Comparison of ENCODE assay signal across 8 cellular contexts in genomic region chr14:42110167-42110566, GRCh38.
DNase-seq lines count a peak whose midpoint lies in the region; FAIRE-seq and TF ChIP-seq lines count a peak whose summit lies in the region.

No MANE protein-coding gene starts in this region.

- H3K4me1 ChIP-seq in HAP-1 (no peaks in the 10 kb centered on the region), esophagus muscularis mucosa (no peaks in the 10 kb centered on the region)

- WGBS in esophagus muscularis mucosa = 36% methylated on average over 1 of the region's 1 CpG

- peaks cover 2% of the 10 kb centered on the region for H3K36me3 Mint-ChIP-seq in chondrocyte (ENCODE audit: low read depth)
- no peaks in the 10 kb centered on the region for H3K36me3 Mint-ChIP-seq in type B pancreatic cell

- H3K9me3 Mint-ChIP-seq in chondrocyte (ENCODE audit: low read depth) (peaks cover 27% of the 10 kb centered on the region), type B pancreatic cell (peaks cover 12% of the 10 kb centered on the region)

- H3K9me3 ChIP-seq in HAP-1 = no peaks in the 10 kb centered on the region
- H3K9me3 ChIP-seq in esophagus muscularis mucosa = peaks cover 0 to 9% (median 2%) of the 10 kb centered on the region in 4 donors

- H3K27ac Mint-ChIP-seq in chondrocyte (ENCODE audit: unreplicated experiment) = no peak overlapping the region
- no peak overlapping the region for H3K27ac Mint-ChIP-seq in type B pancreatic cell

- DNase-seq in DMS 273 treated with DMSO at 0.1 percent for 48 hours (lab: John Stamatoyannopoulos, UW) (peak; percentile 20), HAP-1 (ENCODE audit: low spot score in 2 of 2) (peak; percentile 24 to 30), NCI-H2107 treated with DMSO at 0.1 percent for 48 hours (lab: John Stamatoyannopoulos, UW; ENCODE audit: unreplicated experiment) (peak; percentile 96), chondrocyte (ENCODE audit: low spot score) (no peak), type B pancreatic cell (ENCODE audit: extremely low spot score, unreplicated experiment) (no peak), HTR-8/SVneo (ENCODE audit: insufficient read length, low spot score) (no peak), posterior cingulate gyrus (no peak), esophagus muscularis mucosa (ENCODE audit: extremely low spot score) (no peak)

- H3K27ac ChIP-seq in esophagus muscularis mucosa (replicated peaks in 1 of 4) = no peak overlapping the region

- H3K36me3 ChIP-seq in HAP-1 (replicated peaks) = no peaks in the 10 kb centered on the region
- no peaks in the 10 kb centered on the region for H3K36me3 ChIP-seq in esophagus muscularis mucosa

- intact Hi-C loops in posterior cingulate gyrus (cut with DNase I) (no loop called here), esophagus muscularis mucosa (cut with DNase I) (no loop called here)

- H3K4me3 Mint-ChIP-seq in chondrocyte (ENCODE audit: unreplicated experiment) (no peak overlapping the region), type B pancreatic cell (no peak overlapping the region)

- FAIRE-seq in HTR-8/SVneo (lab: Jason Lieb, UNC) = no peak

- H3K27me3 Mint-ChIP-seq in chondrocyte (ENCODE audit: low read depth) = peaks cover 10% of the 10 kb centered on the region
- no peaks in the 10 kb centered on the region for H3K27me3 Mint-ChIP-seq in type B pancreatic cell

- no peak for TF ChIP-seq POLR2A in esophagus muscularis mucosa (IDR thresholded peaks at IDR 0.05; ENCODE audit: low read depth)

- H3K27me3 ChIP-seq in HAP-1 (ENCODE audit: low read depth) = no peaks in the 10 kb centered on the region
- no peaks in the 10 kb centered on the region for H3K27me3 ChIP-seq in esophagus muscularis mucosa

- H3K4me1 Mint-ChIP-seq in chondrocyte (ENCODE audit: low read depth) (no peaks in the 10 kb centered on the region), type B pancreatic cell (ENCODE audit: unreplicated experiment) (no peaks in the 10 kb centered on the region)

- no peak for TF ChIP-seq EP300 in esophagus muscularis mucosa (IDR thresholded peaks at IDR 0.05)

- in situ Hi-C loops in HAP-1 (cut with MboI; ENCODE audit: low sequenced_read_pairs) = no loop called here

- H3K4me3 ChIP-seq in HAP-1 (no peak overlapping the region), esophagus muscularis mucosa (no peak overlapping the region)

- TF ChIP-seq CTCF in chondrocyte (IDR thresholded peaks at IDR 0.05) (peak; percentile 75), type B pancreatic cell (conservative IDR thresholded peaks at IDR 0.05) (peak; percentile 67), esophagus muscularis mucosa (IDR thresholded peaks at IDR 0.05) (peak in 1 of 3 experiments; percentile 56)

Comparison
In these comparisons a context has a peak if more than half of its experiments do, and no peak if none do; other contexts are left out.
1. DNase-seq: peak in DMS 273 treated with DMSO at 0.1 percent for 48 hours (single experiment), HAP-1 (2 of 2) and NCI-H2107 treated with DMSO at 0.1 percent for 48 hours (single experiment); none in chondrocyte (single experiment), type B pancreatic cell (single experiment), HTR-8/SVneo (single experiment), posterior cingulate gyrus (0 of 10) and esophagus muscularis mucosa (single experiment).